1 cellular context compared by ENCODE assay signal in the genomic region with DNA sequence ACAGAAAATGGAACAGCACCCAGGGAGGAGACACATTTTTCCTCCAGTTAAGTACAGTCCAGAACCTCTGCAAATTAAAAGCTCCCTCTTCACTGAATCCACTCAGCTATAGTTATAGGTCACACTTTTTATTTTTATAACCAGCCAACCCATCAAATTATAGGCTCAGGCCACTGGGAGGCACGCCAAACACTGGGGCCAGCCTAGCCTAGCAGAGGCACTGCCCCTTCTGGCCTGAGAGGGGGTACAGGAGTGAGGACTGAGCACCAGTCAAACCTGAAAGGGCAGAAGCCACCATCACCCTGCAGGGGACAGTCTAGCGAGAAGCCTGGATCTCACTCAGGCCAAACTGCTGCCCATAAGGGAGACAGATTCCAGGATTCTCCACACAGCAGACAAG.
TF ChIP-seq lines count a peak whose summit lies in the region.

No MANE protein-coding gene starts in this region.

TF ChIP-seq in K562, 482 proteins besides CTCF, POLR2A, EP300 and RAD21:
- TF ChIP-seq ETS2 (tag; IDR thresholded peaks at IDR 0.05; ENCODE audit: borderline replicate concordance, poor library complexity, severe bottlenecking) (no peak), PHB2 (IDR thresholded peaks at IDR 0.05; ENCODE audit: low read depth) (no peak), ZNF668 (CRISPR knock-in tag; IDR thresholded peaks at IDR 0.05) (no peak), CCNT2 (IDR thresholded peaks at IDR 0.05; ENCODE audit: borderline replicate concordance, extremely low read depth, insufficient read length, low read depth, low read length) (no peak), ZBTB17 (CRISPR knock-in tag; IDR thresholded peaks at IDR 0.05) (no peak)
- TF ChIP-seq, protein P1, sequence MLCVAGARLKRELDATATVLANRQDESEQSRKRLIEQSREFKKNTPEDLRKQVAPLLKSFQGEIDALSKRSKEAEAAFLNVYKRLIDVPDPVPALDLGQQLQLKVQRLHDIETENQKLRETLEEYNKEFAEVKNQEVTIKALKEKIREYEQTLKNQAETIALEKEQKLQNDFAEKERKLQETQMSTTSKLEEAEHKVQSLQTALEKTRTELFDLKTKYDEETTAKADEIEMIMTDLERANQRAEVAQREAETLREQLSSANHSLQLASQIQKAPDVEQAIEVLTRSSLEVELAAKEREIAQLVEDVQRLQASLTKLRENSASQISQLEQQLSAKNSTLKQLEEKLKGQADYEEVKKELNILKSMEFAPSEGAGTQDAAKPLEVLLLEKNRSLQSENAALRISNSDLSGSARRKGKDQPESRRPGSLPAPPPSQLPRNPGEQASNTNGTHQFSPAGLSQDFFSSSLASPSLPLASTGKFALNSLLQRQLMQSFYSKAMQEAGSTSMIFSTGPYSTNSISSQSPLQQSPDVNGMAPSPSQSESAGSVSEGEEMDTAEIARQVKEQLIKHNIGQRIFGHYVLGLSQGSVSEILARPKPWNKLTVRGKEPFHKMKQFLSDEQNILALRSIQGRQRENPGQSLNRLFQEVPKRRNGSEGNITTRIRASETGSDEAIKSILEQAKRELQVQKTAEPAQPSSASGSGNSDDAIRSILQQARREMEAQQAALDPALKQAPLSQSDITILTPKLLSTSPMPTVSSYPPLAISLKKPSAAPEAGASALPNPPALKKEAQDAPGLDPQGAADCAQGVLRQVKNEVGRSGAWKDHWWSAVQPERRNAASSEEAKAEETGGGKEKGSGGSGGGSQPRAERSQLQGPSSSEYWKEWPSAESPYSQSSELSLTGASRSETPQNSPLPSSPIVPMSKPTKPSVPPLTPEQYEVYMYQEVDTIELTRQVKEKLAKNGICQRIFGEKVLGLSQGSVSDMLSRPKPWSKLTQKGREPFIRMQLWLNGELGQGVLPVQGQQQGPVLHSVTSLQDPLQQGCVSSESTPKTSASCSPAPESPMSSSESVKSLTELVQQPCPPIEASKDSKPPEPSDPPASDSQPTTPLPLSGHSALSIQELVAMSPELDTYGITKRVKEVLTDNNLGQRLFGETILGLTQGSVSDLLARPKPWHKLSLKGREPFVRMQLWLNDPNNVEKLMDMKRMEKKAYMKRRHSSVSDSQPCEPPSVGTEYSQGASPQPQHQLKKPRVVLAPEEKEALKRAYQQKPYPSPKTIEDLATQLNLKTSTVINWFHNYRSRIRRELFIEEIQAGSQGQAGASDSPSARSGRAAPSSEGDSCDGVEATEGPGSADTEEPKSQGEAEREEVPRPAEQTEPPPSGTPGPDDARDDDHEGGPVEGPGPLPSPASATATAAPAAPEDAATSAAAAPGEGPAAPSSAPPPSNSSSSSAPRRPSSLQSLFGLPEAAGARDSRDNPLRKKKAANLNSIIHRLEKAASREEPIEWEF (CRISPR knock-in tag; IDR thresholded peaks at IDR 0.05) = no peak
- TF ChIP-seq, protein P2, sequence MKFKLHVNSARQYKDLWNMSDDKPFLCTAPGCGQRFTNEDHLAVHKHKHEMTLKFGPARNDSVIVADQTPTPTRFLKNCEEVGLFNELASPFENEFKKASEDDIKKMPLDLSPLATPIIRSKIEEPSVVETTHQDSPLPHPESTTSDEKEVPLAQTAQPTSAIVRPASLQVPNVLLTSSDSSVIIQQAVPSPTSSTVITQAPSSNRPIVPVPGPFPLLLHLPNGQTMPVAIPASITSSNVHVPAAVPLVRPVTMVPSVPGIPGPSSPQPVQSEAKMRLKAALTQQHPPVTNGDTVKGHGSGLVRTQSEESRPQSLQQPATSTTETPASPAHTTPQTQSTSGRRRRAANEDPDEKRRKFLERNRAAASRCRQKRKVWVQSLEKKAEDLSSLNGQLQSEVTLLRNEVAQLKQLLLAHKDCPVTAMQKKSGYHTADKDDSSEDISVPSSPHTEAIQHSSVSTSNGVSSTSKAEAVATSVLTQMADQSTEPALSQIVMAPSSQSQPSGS (CRISPR knock-in tag; IDR thresholded peaks at IDR 0.05) = no peak
